In the genomic region with DNA sequence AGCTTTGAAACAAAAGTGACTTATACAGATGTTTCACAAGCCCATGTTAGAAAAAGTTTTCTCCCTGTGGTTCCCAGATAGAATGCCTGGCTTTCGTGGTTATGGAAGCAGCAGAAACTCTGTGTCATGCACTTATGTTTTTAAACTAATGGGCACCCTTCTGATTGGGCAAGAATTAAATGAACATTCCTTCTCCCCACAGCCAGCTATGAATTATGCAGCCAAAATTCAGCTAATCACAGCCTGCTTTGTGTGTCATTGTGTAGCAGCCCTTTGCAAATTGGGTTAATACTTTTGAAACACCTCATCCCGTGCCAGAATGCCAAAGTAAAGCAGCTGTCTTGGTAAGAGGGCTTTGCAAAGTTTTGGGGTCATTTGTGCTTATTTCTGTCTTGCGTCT, we compare ENCODE assay signal across 1 cellular context.
TF ChIP-seq lines count a peak whose summit lies in the region.

No MANE protein-coding gene starts in this region.

TF ChIP-seq in IMR-90, 13 proteins besides CTCF, POLR2A, EP300 and RAD21:
- 0 out of 2 replicates have a peak, but pooled peaks have one; percentile 13 for TF ChIP-seq RFX5 (IDR thresholded peaks at IDR 0.05; ENCODE audit: low read depth, low read length)
- TF ChIP-seq NFE2L2 (IDR thresholded peaks at IDR 0.05; ENCODE audit: low read depth, low read length), result peak; percentile 44; the same call in 1 of the 2 replicates
- peak; percentile 94 for TF ChIP-seq CEBPB (IDR thresholded peaks at IDR 0.05; ENCODE audit: low read depth, low read length)
- TF ChIP-seq BHLHE40 (IDR thresholded peaks at IDR 0.05; ENCODE audit: low read depth, low read length), result peak; percentile 82
- TF ChIP-seq CHD1 (IDR thresholded peaks at IDR 0.05; ENCODE audit: low read depth, low read length), result no peak
- no peak for TF ChIP-seq MAFK (IDR thresholded peaks at IDR 0.05; ENCODE audit: low read depth, low read length)
- TF ChIP-seq MAZ (IDR thresholded peaks at IDR 0.05; ENCODE audit: borderline replicate concordance, low read depth, low read length), result no peak
- TF ChIP-seq MXI1 (IDR thresholded peaks at IDR 0.05; ENCODE audit: borderline replicate concordance, low read depth, low read length), result no peak
- TF ChIP-seq, protein P1, sequence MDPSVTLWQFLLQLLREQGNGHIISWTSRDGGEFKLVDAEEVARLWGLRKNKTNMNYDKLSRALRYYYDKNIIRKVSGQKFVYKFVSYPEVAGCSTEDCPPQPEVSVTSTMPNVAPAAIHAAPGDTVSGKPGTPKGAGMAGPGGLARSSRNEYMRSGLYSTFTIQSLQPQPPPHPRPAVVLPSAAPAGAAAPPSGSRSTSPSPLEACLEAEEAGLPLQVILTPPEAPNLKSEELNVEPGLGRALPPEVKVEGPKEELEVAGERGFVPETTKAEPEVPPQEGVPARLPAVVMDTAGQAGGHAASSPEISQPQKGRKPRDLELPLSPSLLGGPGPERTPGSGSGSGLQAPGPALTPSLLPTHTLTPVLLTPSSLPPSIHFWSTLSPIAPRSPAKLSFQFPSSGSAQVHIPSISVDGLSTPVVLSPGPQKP (IDR thresholded peaks at IDR 0.05; ENCODE audit: borderline replicate concordance, low read depth, low read length), result no peak
- TF ChIP-seq, protein P2, sequence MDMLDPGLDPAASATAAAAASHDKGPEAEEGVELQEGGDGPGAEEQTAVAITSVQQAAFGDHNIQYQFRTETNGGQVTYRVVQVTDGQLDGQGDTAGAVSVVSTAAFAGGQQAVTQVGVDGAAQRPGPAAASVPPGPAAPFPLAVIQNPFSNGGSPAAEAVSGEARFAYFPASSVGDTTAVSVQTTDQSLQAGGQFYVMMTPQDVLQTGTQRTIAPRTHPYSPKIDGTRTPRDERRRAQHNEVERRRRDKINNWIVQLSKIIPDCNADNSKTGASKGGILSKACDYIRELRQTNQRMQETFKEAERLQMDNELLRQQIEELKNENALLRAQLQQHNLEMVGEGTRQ (IDR thresholded peaks at IDR 0.05; ENCODE audit: low read depth, low read length), result no peak
- TF ChIP-seq FOS (IDR thresholded peaks at IDR 0.05; ENCODE audit: low read depth, low read length), result no peak
- peak; percentile 1; the same call in 1 of the 2 replicates for TF ChIP-seq SMC3 (IDR thresholded peaks at IDR 0.05; ENCODE audit: low read depth, low read length)
- no peak for TF ChIP-seq RCOR1 (IDR thresholded peaks at IDR 0.05; ENCODE audit: insufficient replicate concordance, low read length)
